ENCODE assay signal across 8 cellular contexts in the genomic region with DNA sequence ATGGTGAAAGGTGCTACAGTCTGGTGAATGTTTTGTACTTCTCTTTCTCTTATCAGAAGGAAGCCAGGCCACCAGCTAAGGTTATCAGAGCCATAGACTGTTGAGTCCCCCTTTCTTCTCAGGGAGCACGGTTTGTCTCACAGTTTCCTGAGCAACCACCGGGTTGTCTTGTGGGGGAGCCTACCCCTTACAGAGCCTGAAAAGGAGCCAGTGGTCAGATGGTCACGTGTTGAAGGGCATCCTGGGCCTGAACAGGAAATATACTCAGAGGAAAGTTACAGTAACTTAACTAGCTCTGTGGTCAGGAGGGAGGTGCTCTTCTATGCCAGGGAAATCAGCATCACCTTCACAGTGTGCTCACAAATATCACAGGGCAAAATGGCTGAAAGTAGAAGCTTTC.
DNase-seq lines count a peak whose midpoint lies in the region; ATAC-seq lines count a peak whose summit lies in the region.

No MANE protein-coding gene starts in this region.

- peaks cover 36% of the 10 kb centered on the region for H3K36me3 Mint-ChIP-seq in effector memory CD8-positive, alpha-beta T cell (ENCODE audit: insufficient read depth)

- H3K4me3 Mint-ChIP-seq in effector memory CD8-positive, alpha-beta T cell, result peak overlapping the region; percentile 52 to 70

- peaks cover 68 to 87% of the 10 kb centered on the region in 2 donors for H3K4me1 Mint-ChIP-seq in effector memory CD8-positive, alpha-beta T cell (ENCODE audit: low read depth in 2 of 2)

- ATAC-seq in GM18868 (IDR thresholded peaks at IDR 0.05; ENCODE audit: unreplicated experiment) (peak; percentile 79), HG02759 (IDR thresholded peaks at IDR 0.05; ENCODE audit: unreplicated experiment) (peak; percentile 95)
- peak; percentile 68 for ATAC-seq in effector memory CD8-positive, alpha-beta T cell (replicated peaks)

- no peaks in the 10 kb centered on the region for H3K27me3 Mint-ChIP-seq in effector memory CD8-positive, alpha-beta T cell

- H3K27ac Mint-ChIP-seq in effector memory CD8-positive, alpha-beta T cell, result peak overlapping the region; percentile 74 to 79

- DNase-seq in RPMI8226 (peak; percentile 64), NCI-H2107 treated with DMSO at 0.1 percent for 48 hours (lab: John Stamatoyannopoulos, UW; ENCODE audit: unreplicated experiment) (no peak), NCI-H2029 treated with DMSO at 0.1 percent for 48 hours (lab: John Stamatoyannopoulos, UW) (no peak), NCI-H446 (lab: John Stamatoyannopoulos, UW) (no peak), T1000 (lab: John Stamatoyannopoulos, UW) (no peak)
- DNase-seq in effector memory CD8-positive, alpha-beta T cell, result peak; percentile 42 to 49 (median 48)

- H3K9me3 Mint-ChIP-seq in effector memory CD8-positive, alpha-beta T cell, result peaks cover 0 to 3% of the 10 kb centered on the region in 2 donors

Comparison
In these comparisons a context has a peak if more than half of its experiments do, and no peak if none do; other contexts are left out.
1. DNase-seq: peak in RPMI8226 (single experiment) and effector memory CD8-positive, alpha-beta T cell (3 of 3); none in NCI-H2107 treated with DMSO at 0.1 percent for 48 hours (single experiment), NCI-H2029 treated with DMSO at 0.1 percent for 48 hours (single experiment), NCI-H446 (0 of 2) and T1000 (single experiment).
2. Peak in every context shown above with its lines, with median percentiles within 50 percentile points of each other: ATAC-seq.